ENCODE assay signal across 25 cellular contexts in the genomic region with DNA sequence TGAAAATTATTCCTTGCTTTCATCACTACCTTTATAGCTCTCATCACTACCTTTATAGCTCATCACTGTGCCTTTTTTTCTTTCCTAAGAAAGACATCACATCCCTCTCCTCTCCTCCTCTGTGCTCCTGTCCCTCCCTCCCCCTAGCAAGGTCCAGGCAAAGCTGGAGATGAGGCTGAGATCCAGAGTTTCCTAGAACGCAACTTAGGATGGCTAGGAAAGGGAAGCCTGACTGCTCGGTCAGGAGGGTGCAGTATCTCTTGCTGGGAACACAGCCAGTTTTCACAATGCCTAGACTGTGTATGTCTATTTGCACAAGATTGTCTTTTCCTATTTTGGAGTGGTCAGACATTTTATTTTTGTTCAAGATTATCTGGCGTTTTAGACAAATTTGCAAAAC. TPM values are rescaled to one million over a fixed set of nuclear protein-coding genes. Genes with fewer than 3 reads are reported as not detected.
"Had no signal": no experiment of that assay in that cellular context is flagged by ENCODE, and none has a peak within 500 bp of the region (broad histone marks: within the 10 kb centered on the region; RNA-seq: fewer than 3 reads in every experiment).

No MANE protein-coding gene starts in this region.

- H3K4me3 Mint-ChIP-seq: dendritic cell treated with granulocyte-macrophage colony-stimulating factor and Interleukin-4, amounts not matched to agents 40 ng/mL and 50 ng/mL, for 4 days; effector memory CD8-positive, alpha-beta T cell; memory B cell; mesothelial cell of epicardium; natural killer cell; stimulated activated memory B cell treated with anti-CD40 and anti-IgM and Interleukin-4, amounts not matched to agents 10 μg/mL and 1 μg/mL and 100 μg/mL, for 72 hours; stimulated activated naive CD8-positive, alpha-beta T cell treated with anti-CD3 and anti-CD28 coated beads, Interleukin-15, Interleukin-2, amounts not matched to agents 100 ng/mL and 50 ng/mL, for 24 hours had no signal

- H3K9me3 ChIP-seq: lower lobe of right lung, prostate gland, spleen, testis, tibial nerve, upper lobe of right lung, vagina had no signal

- H3K27me3 Mint-ChIP-seq: dendritic cell treated with granulocyte-macrophage colony-stimulating factor and Interleukin-4, amounts not matched to agents 40 ng/mL and 50 ng/mL, for 4 days; memory B cell; stimulated activated memory B cell treated with anti-CD40 and anti-IgM and Interleukin-4, amounts not matched to agents 10 μg/mL and 1 μg/mL and 100 μg/mL, for 72 hours; stimulated activated naive CD8-positive, alpha-beta T cell treated with anti-CD3 and anti-CD28 coated beads, Interleukin-15, Interleukin-2, amounts not matched to agents 100 ng/mL and 50 ng/mL, for 24 hours had no signal

- H3K27ac Mint-ChIP-seq: dendritic cell treated with granulocyte-macrophage colony-stimulating factor and Interleukin-4, amounts not matched to agents 40 ng/mL and 50 ng/mL, for 4 days; effector memory CD8-positive, alpha-beta T cell; memory B cell; mesothelial cell of epicardium; natural killer cell; stimulated activated memory B cell treated with anti-CD40 and anti-IgM and Interleukin-4, amounts not matched to agents 10 μg/mL and 1 μg/mL and 100 μg/mL, for 72 hours; stimulated activated naive CD8-positive, alpha-beta T cell treated with anti-CD3 and anti-CD28 coated beads, Interleukin-15, Interleukin-2, amounts not matched to agents 100 ng/mL and 50 ng/mL, for 24 hours had no signal

- H3K9me3 Mint-ChIP-seq: dendritic cell treated with granulocyte-macrophage colony-stimulating factor and Interleukin-4, amounts not matched to agents 40 ng/mL and 50 ng/mL, for 4 days; effector memory CD8-positive, alpha-beta T cell; memory B cell; mesothelial cell of epicardium; natural killer cell; stimulated activated memory B cell treated with anti-CD40 and anti-IgM and Interleukin-4, amounts not matched to agents 10 μg/mL and 1 μg/mL and 100 μg/mL, for 72 hours; stimulated activated naive CD8-positive, alpha-beta T cell treated with anti-CD3 and anti-CD28 coated beads, Interleukin-15, Interleukin-2, amounts not matched to agents 100 ng/mL and 50 ng/mL, for 24 hours had no signal

- H3K4me1 Mint-ChIP-seq: memory B cell; mesothelial cell of epicardium; natural killer cell; stimulated activated memory B cell treated with anti-CD40 and anti-IgM and Interleukin-4, amounts not matched to agents 10 μg/mL and 1 μg/mL and 100 μg/mL, for 72 hours had no signal

- H3K4me1 ChIP-seq: foreskin keratinocyte, lower lobe of right lung, prostate gland, spleen, testis, tibial nerve, upper lobe of right lung, vagina had no signal

- H3K36me3 Mint-ChIP-seq: natural killer cell had no signal

- H3K27ac ChIP-seq: epithelial cell of prostate, foreskin keratinocyte, lower lobe of right lung, parathyroid adenoma, prostate gland, spleen, testis, tibial nerve, upper lobe of right lung, vagina had no signal

- ATAC-seq: effector memory CD8-positive, alpha-beta T cell; foreskin keratinocyte; left lobe of liver; lower lobe of right lung; natural killer cell; sciatic nerve; stimulated activated memory B cell treated with anti-CD40 and anti-IgM and Interleukin-4, amounts not matched to agents 10 μg/mL and 1 μg/mL and 100 μg/mL, for 72 hours; upper lobe of right lung had no signal

- H3K27me3 ChIP-seq: foreskin keratinocyte, spleen, testis, tibial nerve, upper lobe of right lung, vagina had no signal

- DNase-seq: effector memory CD8-positive, alpha-beta T cell; foreskin keratinocyte; hippocampal formation; kidney glomerular epithelial cell; lower lobe of right lung; natural killer cell; occipital lobe; spleen; stimulated activated CD4-positive, alpha-beta T cell treated with anti-CD3 and anti-CD28 coated beads, Interleukin-15, amount 100 ng/mL, for 24 hours; stimulated activated CD4-positive, alpha-beta T cell treated with anti-CD3 and anti-CD28 coated beads, Interleukin-1b, Interleukin-23, amount 100 ng/mL, for 48 hours; stimulated activated CD4-positive, alpha-beta T cell treated with anti-CD3 and anti-CD28 coated beads, Interleukin-4, amount 100 ng/mL, for 24 hours; testis; upper lobe of right lung had no signal

- H3K36me3 ChIP-seq: prostate gland, upper lobe of right lung had no signal

- H3K4me3 ChIP-seq: lower lobe of right lung, prostate gland, spleen, testis, tibial nerve, upper lobe of right lung, vagina had no signal

RNA-seq across cellular contexts. Expression of gene TUB, which starts 24.7 kb away (rescaled TPM):
- total RNA-seq: natural killer cell had no signal
